8 cellular contexts compared by ENCODE assay signal in genomic region chr1:45499415-45499769, GRCh38. TPM values are rescaled to one million over a fixed set of nuclear protein-coding genes. Genes with fewer than 3 reads are reported as not detected.
DNase-seq lines count a peak whose midpoint lies in the region; ATAC-seq and TF ChIP-seq lines count a peak whose summit lies in the region.

No MANE protein-coding gene starts in this region.

- peak overlapping the region; percentile 94 for H4K8ac ChIP-seq in trophoblast cell (ENCODE audit: low read depth, low read length)

- no peak for TF ChIP-seq POLR2A in esophagus squamous epithelium (IDR thresholded peaks at IDR 0.05)

- peak overlapping the region; percentile 53 for H3K4me3 ChIP-seq in cardiac muscle cell
- H3K4me3 ChIP-seq in esophagus squamous epithelium: peak overlapping the region; percentile 51 to 77 (median 63)
- peak overlapping the region; percentile 82 for H3K4me3 ChIP-seq in trophoblast cell (ENCODE audit: low read depth, low read length)

- H3K4me2 ChIP-seq in trophoblast cell (ENCODE audit: low read length): peak overlapping the region; percentile 97

- WGBS in esophagus squamous epithelium, 2 donors: 0 to 20% methylated on average over 2 to 7 of the region's 7 CpGs
- WGBS in trophoblast cell (ENCODE audit: extremely low coverage, insufficient coverage, insufficient read length): no CpG with 5 or more reads among the region's 7 CpGs

- intact Hi-C loops in left ventricle myocardium superior (cut with micrococcal nuclease): loop anchor here (10.0 kb wide), 1 partner anchor 485 kb away; the partner anchor contains the start of genes HECTD3 and UROD
- intact Hi-C loops in esophagus squamous epithelium (cut with DNase I): no loop called here

- H3K36me3 ChIP-seq in cardiac muscle cell (no peaks in the 10 kb centered on the region), esophagus squamous epithelium (no peaks in the 10 kb centered on the region), trophoblast cell (ENCODE audit: control insufficient read depth in 1 of 2, insufficient read depth in 2 of 2, low read length in 2 of 2) (no peaks in the 10 kb centered on the region)

- H3K79me2 ChIP-seq in trophoblast cell (ENCODE audit: control insufficient read depth, insufficient read depth, low read length, poor library complexity): peaks cover 4% of the 10 kb centered on the region

- H2BK120ac ChIP-seq in trophoblast cell (ENCODE audit: insufficient read depth, low read length, poor library complexity): peak overlapping the region; percentile 78

- H3K4me1 ChIP-seq in cardiac muscle cell (ENCODE audit: low read depth) (peaks cover 3% of the 10 kb centered on the region), esophagus squamous epithelium (peaks cover 5 to 48% (median 26%) of the 10 kb centered on the region in 3 donors), trophoblast cell (ENCODE audit: control insufficient read depth in 1 of 2, insufficient read depth in 2 of 2, low read length in 2 of 2) (peaks cover 3 to 12% of the 10 kb centered on the region in 2 experiments)

- peak overlapping the region; percentile 76 for H3K18ac ChIP-seq in trophoblast cell (ENCODE audit: low read length)

- no peaks in the 10 kb centered on the region for H3K27me3 ChIP-seq in cardiac muscle cell
- H3K27me3 ChIP-seq in esophagus squamous epithelium: no peaks in the 10 kb centered on the region
- H3K27me3 ChIP-seq in trophoblast cell (ENCODE audit: insufficient read depth, low read length): no peaks in the 10 kb centered on the region

- H3K23ac ChIP-seq in trophoblast cell (ENCODE audit: low read length): no peak overlapping the region

- H3K9me3 ChIP-seq in cardiac muscle cell (ENCODE audit: low read depth): no peaks in the 10 kb centered on the region
- H3K9me3 ChIP-seq in esophagus squamous epithelium: no peaks in the 10 kb centered on the region
- no peaks in the 10 kb centered on the region for H3K9me3 ChIP-seq in trophoblast cell (ENCODE audit: insufficient read depth, low read depth, low read length)

- peak overlapping the region; percentile 92 for H2AFZ ChIP-seq in trophoblast cell (ENCODE audit: insufficient read depth, low read length, poor library complexity)

- peak in 1 of 2 donors; percentile 43 for DNase-seq in cardiac muscle cell (ENCODE audit: low read depth in 1 of 2, low spot score in 1 of 2)
- no peak for DNase-seq in left ventricle myocardium superior
- DNase-seq in RPMI8226: peak; percentile 17
- no peak for DNase-seq in esophagus squamous epithelium (lab: John Stamatoyannopoulos, UW)
- no peak for DNase-seq in trophoblast cell
- no peak for DNase-seq in AML-193 (lab: John Stamatoyannopoulos, UW)
- DNase-seq in GF-D8 (lab: John Stamatoyannopoulos, UW): no peak
- no peak for DNase-seq in midbrain (lab: John Stamatoyannopoulos, UW)

- H2BK5ac ChIP-seq in trophoblast cell (ENCODE audit: low read depth, low read length, poor library complexity): no peak overlapping the region

- H3K14ac ChIP-seq in trophoblast cell (ENCODE audit: low read length): peak overlapping the region; percentile 86

- H3K4ac ChIP-seq in trophoblast cell (ENCODE audit: low read depth, low read length): peak overlapping the region; percentile 14

- H2AK5ac ChIP-seq in trophoblast cell (ENCODE audit: low read length): no peak overlapping the region

- H3K27ac ChIP-seq in cardiac muscle cell (no peak overlapping the region), esophagus squamous epithelium (peak overlapping the region; percentile 61 to 82 (median 74)), trophoblast cell (ENCODE audit: low read depth, low read length) (peak overlapping the region; percentile 21)

- H3K79me1 ChIP-seq in trophoblast cell (ENCODE audit: low read length): peaks cover 5% of the 10 kb centered on the region

- no peak for ATAC-seq in left ventricle myocardium superior

- peak overlapping the region; percentile 46 for H4K12ac ChIP-seq in trophoblast cell (ENCODE audit: low read depth, low read length)

- H2BK12ac ChIP-seq in trophoblast cell (ENCODE audit: low read length): no peak overlapping the region

- peak overlapping the region; percentile 82 for H3K9ac ChIP-seq in trophoblast cell (ENCODE audit: low read length)

- peak overlapping the region; percentile 42 for H4K91ac ChIP-seq in trophoblast cell (ENCODE audit: low read depth, low read length)

- TF ChIP-seq CTCF in cardiac muscle cell (IDR thresholded peaks at IDR 0.05; ENCODE audit: low read depth, low read length) (no peak), esophagus squamous epithelium (IDR thresholded peaks at IDR 0.05) (no peak)

RNA-seq across cellular contexts. Expression of gene CCDC163, which starts 0.5 kb away (rescaled TPM):
- total RNA-seq in cardiac muscle cell: 2.1 and 2.4 TPM in 2 replicates
- 2.1 and 4.9 TPM in 2 replicates for polyA plus RNA-seq in cardiac muscle cell
- total RNA-seq in left ventricle myocardium superior: 0.30 TPM
- total RNA-seq in esophagus squamous epithelium: 1 to 10 TPM in 1 of 4 donors, under 1 TPM in 2, not detected in 1; 0.15 to 1.1 (median 0.76) TPM
- polyA plus RNA-seq in trophoblast cell (2013): 3.0 TPM in 2 replicates

RNA-seq across cellular contexts. Expression of gene MMACHC, which starts 0.7 kb away (rescaled TPM):
- total RNA-seq in cardiac muscle cell (8.2 and 10.0 TPM in 2 replicates), left ventricle myocardium superior (24.7 TPM), esophagus squamous epithelium (1 to 10 TPM; 1.1 to 2.1 (median 1.8) TPM)
- polyA plus RNA-seq in cardiac muscle cell: 1.8 and 6.0 TPM in 2 replicates
- 5.5 and 5.7 TPM in 2 replicates for polyA plus RNA-seq in trophoblast cell (2013)

RNA-seq across cellular contexts. Expression of gene TESK2, which starts 8.4 kb away (rescaled TPM):
- total RNA-seq in cardiac muscle cell: 7.8 and 13.9 TPM in 2 replicates
- polyA plus RNA-seq in cardiac muscle cell: 8.3 and 8.4 TPM in 2 replicates
- total RNA-seq in left ventricle myocardium superior: 1.9 TPM
- 1 to 10 TPM; 4.2 to 8.4 (median 5.9) TPM for total RNA-seq in esophagus squamous epithelium
- polyA plus RNA-seq in trophoblast cell (2013): 5.2 and 5.5 TPM in 2 replicates

RNA-seq across cellular contexts. Expression of gene PRDX1, which starts 22.3 kb away (rescaled TPM):
- total RNA-seq in cardiac muscle cell (526 and 782 TPM in 2 replicates), left ventricle myocardium superior (311 TPM), esophagus squamous epithelium (1,000 to 10,000 TPM in 3 of 4 donors, 100 to 1,000 TPM in 1; 531 to 1,461 (median 1,071) TPM)
- polyA plus RNA-seq in cardiac muscle cell: 1,545 and 1,744 TPM in 2 replicates
- 683 and 706 TPM in 2 replicates for polyA plus RNA-seq in trophoblast cell (2013)

RNA-seq across cellular contexts. Expression of gene AKR1A1, which starts 51.2 kb away (rescaled TPM):
- total RNA-seq in cardiac muscle cell (145 and 187 TPM in 2 replicates), left ventricle myocardium superior (43.2 TPM), esophagus squamous epithelium (100 to 1,000 TPM; 122 to 164 (median 146) TPM)
- 291 and 311 TPM in 2 replicates for polyA plus RNA-seq in cardiac muscle cell
- polyA plus RNA-seq in trophoblast cell (2013): 105 and 110 TPM in 2 replicates
